Comparison of ENCODE assay signal across 1 cellular context in the genomic region with DNA sequence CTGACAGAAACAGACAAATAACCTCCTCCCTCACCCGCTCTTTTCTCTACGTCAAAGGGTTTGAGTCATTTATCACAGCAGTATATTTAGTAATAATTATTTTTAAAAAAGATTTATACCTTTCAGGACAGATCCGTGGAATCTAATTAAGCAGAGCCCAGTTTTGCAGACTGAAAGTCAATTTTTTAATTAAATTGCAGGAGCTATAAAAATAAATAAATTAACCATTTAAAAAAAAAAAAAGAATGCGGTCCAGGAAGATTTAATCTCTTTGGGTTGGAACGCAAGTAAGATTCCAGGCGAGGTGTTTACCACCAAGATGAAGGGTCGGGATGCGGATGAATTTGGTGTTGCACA.
TF ChIP-seq lines count a peak whose summit lies in the region.

No MANE protein-coding gene starts in this region.

TF ChIP-seq in GM23338, 12 proteins besides CTCF, POLR2A, EP300 and RAD21 (continued from another document):
- TF ChIP-seq ZNF331 (CRISPR knock-in tag; IDR thresholded peaks at IDR 0.05; ENCODE audit: low read depth): no peak
